Comparison of ENCODE assay signal across 28 cellular contexts in the genomic region with DNA sequence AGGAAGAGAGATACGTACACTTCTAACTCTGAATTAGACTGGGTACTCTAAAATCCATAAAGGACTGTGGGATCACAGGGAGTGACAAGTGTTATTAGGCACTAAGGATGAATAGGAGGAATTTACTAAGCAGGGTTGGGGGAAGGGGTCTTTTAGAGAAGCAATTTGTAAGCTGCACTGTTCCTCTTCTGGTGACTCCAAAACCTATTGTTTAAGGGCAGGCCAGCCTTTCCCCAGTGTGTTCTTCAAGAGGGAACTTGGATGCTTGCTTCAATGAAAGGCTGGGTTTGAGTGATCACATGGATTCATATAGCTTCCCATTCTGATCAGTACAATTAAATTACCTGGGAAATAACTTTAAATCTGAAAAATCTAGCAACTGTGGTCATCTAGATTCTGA.
"Had no signal": no experiment of that assay in that cellular context is flagged by ENCODE, and none has a peak within 500 bp of the region (broad histone marks: within the 10 kb centered on the region; RNA-seq: fewer than 3 reads in every experiment).

No MANE protein-coding gene starts in this region.

- ATAC-seq: esophagus mucosa; sciatic nerve; SK-N-SH treated with all-trans-retinoic acid at 6 μM for 48 hours; stimulated activated effector memory CD8-positive, alpha-beta T cell treated with anti-CD3 and anti-CD28 coated beads, Interleukin-12 subunit alpha, Interleukin-12 subunit beta, amount 100 ng/mL, for 72 hours; upper lobe of right lung had no signal

- H3K4me1 ChIP-seq: adrenal gland, ascending aorta, upper lobe of right lung had no signal

- H3K27ac ChIP-seq: adrenal gland, ascending aorta, brain microvascular endothelial cell, thoracic aorta, upper lobe of right lung had no signal

- H3K27me3 ChIP-seq: adrenal gland, ascending aorta, brain microvascular endothelial cell, upper lobe of right lung had no signal

- H3K4me3 Mint-ChIP-seq: activated naive CD8-positive, alpha-beta T cell; activated T-helper 1 cell treated with anti-CD3 and anti-CD28 coated beads, Interleukin-12 subunit alpha, Interleukin-12 subunit beta, Interleukin-2, Interleukin-4 antibody, amounts not matched to agents 30 ng/mL and 10 ng/mL and 1 ng/mL, durations not matched to agents 14 hours and 24 hours and 36 hours; nephron; stimulated activated effector memory CD8-positive, alpha-beta T cell treated with anti-CD3 and anti-CD28 coated beads, Interleukin-12 subunit alpha, Interleukin-12 subunit beta, amount 100 ng/mL, for 72 hours had no signal

- H3K27me3 Mint-ChIP-seq: activated naive CD8-positive, alpha-beta T cell had no signal

- H3K9me3 Mint-ChIP-seq: activated T-helper 1 cell treated with anti-CD3 and anti-CD28 coated beads, Interleukin-12 subunit alpha, Interleukin-12 subunit beta, Interleukin-2, Interleukin-4 antibody, amounts not matched to agents 30 ng/mL and 10 ng/mL and 1 ng/mL, durations not matched to agents 14 hours and 24 hours and 36 hours; nephron; stimulated activated effector memory CD8-positive, alpha-beta T cell treated with anti-CD3 and anti-CD28 coated beads, Interleukin-12 subunit alpha, Interleukin-12 subunit beta, amount 100 ng/mL, for 72 hours had no signal

- H3K4me1 Mint-ChIP-seq: nephron; stimulated activated effector memory CD8-positive, alpha-beta T cell treated with anti-CD3 and anti-CD28 coated beads, Interleukin-12 subunit alpha, Interleukin-12 subunit beta, amount 100 ng/mL, for 72 hours had no signal

- H3K4me3 ChIP-seq: adrenal gland, ascending aorta, thoracic aorta, upper lobe of right lung had no signal

- H3K27ac Mint-ChIP-seq: activated naive CD8-positive, alpha-beta T cell; activated T-helper 1 cell treated with anti-CD3 and anti-CD28 coated beads, Interleukin-12 subunit alpha, Interleukin-12 subunit beta, Interleukin-2, Interleukin-4 antibody, amounts not matched to agents 30 ng/mL and 10 ng/mL and 1 ng/mL, durations not matched to agents 14 hours and 24 hours and 36 hours; nephron had no signal

- DNase-seq: activated CD4-positive, alpha-beta T cell treated with anti-CD3 and anti-CD28 coated beads for 4 hours; activated CD4-positive, alpha-beta T cell treated with anti-CD3 and anti-CD28 coated beads, Interleukin-2, amount 50 U/mL, for 48 hours; activated CD4-positive, CD25-positive, alpha-beta regulatory T cell; activated CD8-positive, alpha-beta memory T cell treated with anti-CD3 and anti-CD28 coated beads, Interleukin-2, amount 50 U/mL, for 48 hours; activated gamma-delta T cell treated with Interleukin-2 at 50 U/mL for 16 hours; adrenal gland; brain microvascular endothelial cell; caudate nucleus; dermis blood vessel endothelial cell; effector CD8-positive, alpha-beta T cell; foreskin melanocyte; hippocampal formation; midbrain; posterior cingulate gyrus; small intestine; stimulated activated CD4-positive, alpha-beta T cell treated with anti-CD3 and anti-CD28 coated beads, Interleukin-2, amount 100 ng/mL, for 24 hours; T-helper 1 cell; T-helper 9 cell; upper lobe of right lung had no signal

- H3K36me3 ChIP-seq: brain microvascular endothelial cell had no signal
